ENCODE assay signal across 9 cellular contexts in genomic region chr15:75178171-75178937, GRCh38. TPM values are rescaled to one million over a fixed set of nuclear protein-coding genes. Genes with fewer than 3 reads are reported as not detected.
DNase-seq lines count a peak whose midpoint lies in the region; ATAC-seq and TF ChIP-seq lines count a peak whose summit lies in the region.
"Had no signal": no experiment of that assay in that cellular context is flagged by ENCODE, and none has a peak within 500 bp of the region (broad histone marks: within the 10 kb centered on the region; RNA-seq: fewer than 3 reads in every experiment).

No MANE protein-coding gene starts in this region.

- no peak for TF ChIP-seq POLR2A in transverse colon (IDR thresholded peaks at IDR 0.05)

- H3K9me3 Mint-ChIP-seq in activated T-cell treated with anti-CD3 and anti-CD28 coated beads, Interleukin-2, amount 50 U/mL, for 4 hours, result no peaks in the 10 kb centered on the region
- H3K9me3 Mint-ChIP-seq: T-helper 1 cell treated with Interleukin-12 subunit alpha and Interleukin-12 subunit beta and Interleukin-4 antibody, amounts not matched to agents 30 μg/mL and 1 μg/mL, for 36 hours had no signal

- H3K56ac ChIP-seq in mesendoderm (ENCODE audit: low read length), result peak overlapping the region; percentile 53

- no peaks in the 10 kb centered on the region for H3K36me3 Mint-ChIP-seq in activated T-cell treated with anti-CD3 and anti-CD28 coated beads, Interleukin-2, amount 50 U/mL, for 4 hours (ENCODE audit: insufficient read depth)

- no peak overlapping the region for H3K23ac ChIP-seq in mesendoderm (ENCODE audit: low read length)

- peaks cover 7% of the 10 kb centered on the region for H3K4me1 Mint-ChIP-seq in activated T-cell treated with anti-CD3 and anti-CD28 coated beads, Interleukin-2, amount 50 U/mL, for 4 hours (ENCODE audit: low read depth)

- H3K27me3 ChIP-seq in mesendoderm (ENCODE audit: insufficient read depth, low read length, poor library complexity), result no peaks in the 10 kb centered on the region
- peaks cover 6% of the 10 kb centered on the region for H3K27me3 ChIP-seq in transverse colon

- H3K4me1 ChIP-seq in mesendoderm (ENCODE audit: control insufficient read depth, low read depth, low read length) (peaks cover 1% of the 10 kb centered on the region), transverse colon (peaks cover 53 to 79% (median 70%) of the 10 kb centered on the region in 4 donors)

- H3K79me1 ChIP-seq in mesendoderm (ENCODE audit: low read length), result no peaks in the 10 kb centered on the region

- H3K79me2 ChIP-seq in mesendoderm (ENCODE audit: control insufficient read depth, insufficient read depth, low read length), result no peaks in the 10 kb centered on the region

- intact Hi-C loops in transverse colon (cut with DNase I; ENCODE audit: low total_unique reads), result no loop called here

- no peaks in the 10 kb centered on the region for H3K36me3 ChIP-seq in mesendoderm (ENCODE audit: control insufficient read depth, insufficient read depth, low read length)
- no peaks in the 10 kb centered on the region for H3K36me3 ChIP-seq in transverse colon

- H4K5ac ChIP-seq in mesendoderm (ENCODE audit: low read length), result no peak overlapping the region

- H3K4ac ChIP-seq in mesendoderm (ENCODE audit: low read depth, low read length), result no peak overlapping the region

- H3K4me2 ChIP-seq in mesendoderm (ENCODE audit: low read length), result peak overlapping the region; percentile 62

- H3K9ac ChIP-seq in mesendoderm (ENCODE audit: low read length), result peak overlapping the region; percentile 52

- no peak overlapping the region for H2BK5ac ChIP-seq in mesendoderm (ENCODE audit: low read length)

- no peaks in the 10 kb centered on the region for H3K9me3 ChIP-seq in transverse colon

- peak overlapping the region; percentile 29 for H3K18ac ChIP-seq in mesendoderm (ENCODE audit: low read length)

- in situ Hi-C loops in transverse colon (cut with MboI; ENCODE audit: low pct_ligation_motif_present in 1 of 4, low pct_unique_long_range_greater_than_20kb in 1 of 4, low sequenced_read_pairs in 3 of 4), result no loop called here

- H3K4me3 ChIP-seq in choroid plexus epithelial cell (ENCODE audit: low read depth, low read length), result peak overlapping the region; percentile 25
- no peak overlapping the region for H3K4me3 ChIP-seq in mesendoderm (ENCODE audit: low read length)
- peak overlapping the region; percentile 4 to 44 (median 26) for H3K4me3 ChIP-seq in transverse colon

- H3K27ac ChIP-seq in mesendoderm (ENCODE audit: low read depth, low read length) (no peak overlapping the region), transverse colon (peak overlapping the region; percentile 56 to 81 (median 72))

- no peak for TF ChIP-seq CTCF in choroid plexus epithelial cell (conservative IDR thresholded peaks at IDR 0.05; ENCODE audit: low read depth, low read length)
- TF ChIP-seq CTCF in transverse colon (IDR thresholded peaks at IDR 0.05), result no peak

- no peak overlapping the region for H2BK120ac ChIP-seq in mesendoderm (ENCODE audit: low read depth, low read length)

- ATAC-seq in activated T-cell treated with anti-CD3 and anti-CD28 coated beads, Interleukin-2, amount 50 U/mL, for 4 hours, result peak; percentile 59 to 62
- no peak for ATAC-seq in GM19397 (IDR thresholded peaks at IDR 0.05; ENCODE audit: unreplicated experiment)

- DNase-seq in activated T-cell treated with anti-CD3 and anti-CD28 coated beads, Interleukin-2, amount 50 U/mL, for 4 hours, result no peak
- DNase-seq in activated T-cell treated with anti-CD3 and anti-CD28 coated beads for 4 hours (no peak), choroid plexus epithelial cell (ENCODE audit: low read depth) (peak; percentile 30), mesendoderm (no peak), transverse colon (peak; percentile 72), NCI-H128 (lab: John Stamatoyannopoulos, UW; ENCODE audit: unreplicated experiment) (no peak), NCI-H226 (no peak)

- H4K8ac ChIP-seq in mesendoderm (ENCODE audit: low read depth, low read length), result no peak overlapping the region

- H2AK5ac ChIP-seq in mesendoderm (ENCODE audit: low read length), result no peak overlapping the region

- H3K27me3 Mint-ChIP-seq in activated T-cell treated with anti-CD3 and anti-CD28 coated beads, Interleukin-2, amount 50 U/mL, for 4 hours (ENCODE audit: low read depth), result peaks cover 45% of the 10 kb centered on the region

- WGBS in mesendoderm (ENCODE audit: extremely low coverage, insufficient coverage, low lambda C conversion rate), result no CpG with 5 or more reads among the region's 53 CpGs
- WGBS in transverse colon (ENCODE audit: low coverage in 1 of 2), 2 donors, result 34% methylated on average over 26 of the region's 53 CpGs; no CpG with 5 or more reads in 1 of the 2 donors

- no peak for TF ChIP-seq EP300 in transverse colon (IDR thresholded peaks at IDR 0.05; ENCODE audit: low read depth)

- no peak overlapping the region for H2BK15ac ChIP-seq in mesendoderm (replicated peaks; ENCODE audit: low read depth)

- H3K4me3 Mint-ChIP-seq in activated T-cell treated with anti-CD3 and anti-CD28 coated beads, Interleukin-2, amount 50 U/mL, for 4 hours, result peak overlapping the region; percentile 21
- H3K4me3 Mint-ChIP-seq: T-helper 1 cell treated with Interleukin-12 subunit alpha and Interleukin-12 subunit beta and Interleukin-4 antibody, amounts not matched to agents 30 μg/mL and 1 μg/mL, for 36 hours had no signal

RNA-seq across cellular contexts. Expression of gene C15orf39, which starts 23.3 kb away (rescaled TPM):
- 10 to 100 TPM; 49.9 to 68.7 (median 62.0) TPM for total RNA-seq in activated T-cell treated with anti-CD3 and anti-CD28 coated beads, Interleukin-2, amount 50 U/mL, for 4 hours
- polyA plus RNA-seq in mesendoderm (2013, experiment 1 of 2), result 8.7 TPM
- 9.6 TPM for polyA plus RNA-seq in mesendoderm (2013, experiment 2 of 2)
- 10 to 100 TPM; 20.9 to 27.9 (median 26.7) TPM for total RNA-seq in transverse colon

Comparison
In these comparisons a context has a peak if more than half of its experiments do, and no peak if none do; other contexts are left out.
1. DNase-seq: peak in choroid plexus epithelial cell (single experiment) and transverse colon (single experiment); none in activated T-cell treated with anti-CD3 and anti-CD28 coated beads, Interleukin-2, amount 50 U/mL, for 4 hours (single experiment), activated T-cell treated with anti-CD3 and anti-CD28 coated beads for 4 hours (single experiment), mesendoderm (single experiment), NCI-H128 (single experiment) and NCI-H226 (single experiment).